6 cellular contexts compared by ENCODE assay signal in genomic region chr16:12287796-12288536, GRCh38.
"Had no signal": no experiment of that assay in that cellular context is flagged by ENCODE, and none has a peak within 500 bp of the region (broad histone marks: within the 10 kb centered on the region; RNA-seq: fewer than 3 reads in every experiment).

No MANE protein-coding gene starts in this region.

- DNase-seq: GM23248, GOT3, H7, HCEC 1CT had no signal

- H3K27ac Mint-ChIP-seq: IgD-negative memory B cell had no signal

- H3K9ac ChIP-seq: GM23248 had no signal

- FAIRE-seq: HTR-8/SVneo had no signal

- H2AFZ ChIP-seq: GM23248 had no signal

- H3K27me3 Mint-ChIP-seq: IgD-negative memory B cell had no signal

- H3K4me3 Mint-ChIP-seq: IgD-negative memory B cell had no signal

- H3K4me3 ChIP-seq: GM23248 had no signal

- H3K27ac ChIP-seq: GM23248 had no signal
